29 cellular contexts compared by ENCODE assay signal in the genomic region with DNA sequence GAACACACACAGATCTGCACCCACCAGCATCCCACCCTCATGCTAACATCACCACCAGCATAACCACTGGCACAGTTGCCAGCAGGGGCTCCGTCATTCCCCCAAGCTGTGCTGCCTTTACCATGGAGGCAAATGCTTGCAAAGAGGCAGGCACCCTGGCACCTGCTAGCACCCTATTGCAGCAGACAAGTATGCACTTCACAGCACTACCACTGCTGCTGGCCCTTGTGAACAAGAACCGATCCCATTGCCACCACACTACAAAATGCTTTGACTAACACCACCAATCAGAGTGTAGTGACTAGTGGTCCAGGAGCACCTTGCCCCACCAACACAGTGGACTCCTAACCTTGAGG.
"Had no signal": no experiment of that assay in that cellular context is flagged by ENCODE, and none has a peak within 500 bp of the region (broad histone marks: within the 10 kb centered on the region; RNA-seq: fewer than 3 reads in every experiment).

No MANE protein-coding gene starts in this region.

- DNase-seq: activated CD4-positive, alpha-beta memory T cell treated with anti-CD3 and anti-CD28 coated beads, Interleukin-2, amount 10 ng/mL, durations not matched to agents 7 days and 5 days; activated CD4-positive, alpha-beta T cell treated with anti-CD3 and anti-CD28 coated beads for 1 hour; activated CD4-positive, alpha-beta T cell treated with anti-CD3 and anti-CD28 coated beads for 4 hours; activated CD4-positive, alpha-beta T cell treated with anti-CD3 and anti-CD28 coated beads, Interleukin-2, amount 10 ng/mL, durations not matched to agents 7 days and 5 days; activated CD4-positive, alpha-beta T cell treated with anti-CD3 and anti-CD28 coated beads, Interleukin-2, amount 50 U/mL, for 4 hours; activated gamma-delta T cell; activated naive CD4-positive, alpha-beta T cell; activated naive CD4-positive, alpha-beta T cell treated with anti-CD3 and anti-CD28 coated beads, Interleukin-2, amount 10 ng/mL, durations not matched to agents 7 days and 5 days; activated naive CD8-positive, alpha-beta T cell treated with anti-CD3 and anti-CD28 coated beads, Interleukin-2, amount 10 ng/mL, durations not matched to agents 7 days and 5 days; activated T-cell treated with anti-CD3 and anti-CD28 coated beads for 4 hours; activated T-cell treated with anti-CD3 and anti-CD28 coated beads, Interleukin-2, amount 50 U/mL, for 24 hours; activated T-cell treated with anti-CD3 and anti-CD28 coated beads, Interleukin-2, amount 50 U/mL, for 72 hours; central memory CD4-positive, alpha-beta T cell; cerebellar nuclear complex; colonic mucosa; effector CD8-positive, alpha-beta T cell; esophagus squamous epithelium; foreskin melanocyte; T-helper 1 cell; T-helper 17 cell; T1000 had no signal

- H3K27ac ChIP-seq: ascending aorta, breast epithelium, cardiac muscle cell, colonic mucosa, epithelial cell of prostate, esophagus squamous epithelium had no signal

- H3K9me3 ChIP-seq: colonic mucosa had no signal

- H3K9me3 Mint-ChIP-seq: activated naive CD4-positive, alpha-beta T cell treated with anti-CD3 and anti-CD28 coated beads, Interleukin-2, amount 10 ng/mL, durations not matched to agents 7 days and 5 days had no signal

- H3K4me3 Mint-ChIP-seq: activated CD4-positive, alpha-beta memory T cell treated with anti-CD3 and anti-CD28 coated beads, Interleukin-2, amount 10 ng/mL, durations not matched to agents 7 days and 5 days; activated CD4-positive, alpha-beta T cell treated with anti-CD3 and anti-CD28 coated beads, Interleukin-2, amount 10 ng/mL, durations not matched to agents 7 days and 5 days; activated naive CD4-positive, alpha-beta T cell treated with anti-CD3 and anti-CD28 coated beads, Interleukin-2, amount 10 ng/mL, durations not matched to agents 7 days and 5 days; activated naive CD8-positive, alpha-beta T cell treated with anti-CD3 and anti-CD28 coated beads, Interleukin-2, amount 10 ng/mL, durations not matched to agents 7 days and 5 days; activated T-cell treated with anti-CD3 and anti-CD28 coated beads, Interleukin-2, amount 50 U/mL, for 24 hours; activated T-cell treated with anti-CD3 and anti-CD28 coated beads, Interleukin-2, amount 50 U/mL, for 72 hours; brain; T-helper 17 cell; T-helper 2 cell treated with Interferon-gamma antibody and Interleukin-4, amounts not matched to agents 5 μg/mL and 100 μg/mL, for 36 hours; WTC11 had no signal

- ATAC-seq: activated naive CD4-positive, alpha-beta T cell treated with anti-CD3 and anti-CD28 coated beads, Interleukin-2, amount 50 U/mL, for 72 hours; activated T-cell treated with anti-CD3 and anti-CD28 coated beads, Interleukin-2, amount 50 U/mL, for 72 hours; T-helper 17 cell; WTC11 had no signal

- H3K4me3 ChIP-seq: ascending aorta, breast epithelium, cardiac muscle cell, colonic mucosa, esophagus squamous epithelium had no signal

- H3K36me3 Mint-ChIP-seq: activated naive CD4-positive, alpha-beta T cell treated with anti-CD3 and anti-CD28 coated beads, Interleukin-2, amount 10 ng/mL, durations not matched to agents 7 days and 5 days; activated naive CD4-positive, alpha-beta T cell treated with anti-CD3 and anti-CD28 coated beads, Interleukin-2, amount 50 U/mL, for 72 hours; activated naive CD8-positive, alpha-beta T cell treated with anti-CD3 and anti-CD28 coated beads, Interleukin-2, amount 10 ng/mL, durations not matched to agents 7 days and 5 days; brain had no signal

- H3K27me3 ChIP-seq: ascending aorta, breast epithelium, cardiac muscle cell, colonic mucosa, esophagus squamous epithelium had no signal

- H3K27ac Mint-ChIP-seq: activated CD4-positive, alpha-beta memory T cell treated with anti-CD3 and anti-CD28 coated beads, Interleukin-2, amount 10 ng/mL, durations not matched to agents 7 days and 5 days; activated CD4-positive, alpha-beta T cell treated with anti-CD3 and anti-CD28 coated beads, Interleukin-2, amount 10 ng/mL, durations not matched to agents 7 days and 5 days; activated naive CD4-positive, alpha-beta T cell treated with anti-CD3 and anti-CD28 coated beads, Interleukin-2, amount 10 ng/mL, durations not matched to agents 7 days and 5 days; activated naive CD4-positive, alpha-beta T cell treated with anti-CD3 and anti-CD28 coated beads, Interleukin-2, amount 50 U/mL, for 72 hours; activated naive CD8-positive, alpha-beta T cell treated with anti-CD3 and anti-CD28 coated beads, Interleukin-2, amount 10 ng/mL, durations not matched to agents 7 days and 5 days; activated T-cell treated with anti-CD3 and anti-CD28 coated beads, Interleukin-2, amount 50 U/mL, for 24 hours; activated T-cell treated with anti-CD3 and anti-CD28 coated beads, Interleukin-2, amount 50 U/mL, for 72 hours; brain; T-helper 17 cell; T-helper 2 cell treated with Interferon-gamma antibody and Interleukin-4, amounts not matched to agents 5 μg/mL and 100 μg/mL, for 36 hours; WTC11 had no signal

- H3K4me1 Mint-ChIP-seq: activated CD4-positive, alpha-beta memory T cell treated with anti-CD3 and anti-CD28 coated beads, Interleukin-2, amount 10 ng/mL, durations not matched to agents 7 days and 5 days; activated CD4-positive, alpha-beta T cell treated with anti-CD3 and anti-CD28 coated beads, Interleukin-2, amount 10 ng/mL, durations not matched to agents 7 days and 5 days; activated naive CD4-positive, alpha-beta T cell treated with anti-CD3 and anti-CD28 coated beads, Interleukin-2, amount 10 ng/mL, durations not matched to agents 7 days and 5 days; activated naive CD8-positive, alpha-beta T cell treated with anti-CD3 and anti-CD28 coated beads, Interleukin-2, amount 10 ng/mL, durations not matched to agents 7 days and 5 days; brain; T-helper 17 cell; WTC11 had no signal

- H3K36me3 ChIP-seq: ascending aorta, breast epithelium, cardiac muscle cell, colonic mucosa, esophagus squamous epithelium had no signal

- H3K27me3 Mint-ChIP-seq: activated CD4-positive, alpha-beta memory T cell treated with anti-CD3 and anti-CD28 coated beads, Interleukin-2, amount 10 ng/mL, durations not matched to agents 7 days and 5 days; activated CD4-positive, alpha-beta T cell treated with anti-CD3 and anti-CD28 coated beads, Interleukin-2, amount 10 ng/mL, durations not matched to agents 7 days and 5 days; activated naive CD4-positive, alpha-beta T cell treated with anti-CD3 and anti-CD28 coated beads, Interleukin-2, amount 10 ng/mL, durations not matched to agents 7 days and 5 days; activated T-cell treated with anti-CD3 and anti-CD28 coated beads, Interleukin-2, amount 50 U/mL, for 24 hours; T-helper 17 cell had no signal

- H3K4me1 ChIP-seq: ascending aorta, breast epithelium, colonic mucosa, esophagus squamous epithelium had no signal
